27 cellular contexts compared by ENCODE assay signal in the genomic region with DNA sequence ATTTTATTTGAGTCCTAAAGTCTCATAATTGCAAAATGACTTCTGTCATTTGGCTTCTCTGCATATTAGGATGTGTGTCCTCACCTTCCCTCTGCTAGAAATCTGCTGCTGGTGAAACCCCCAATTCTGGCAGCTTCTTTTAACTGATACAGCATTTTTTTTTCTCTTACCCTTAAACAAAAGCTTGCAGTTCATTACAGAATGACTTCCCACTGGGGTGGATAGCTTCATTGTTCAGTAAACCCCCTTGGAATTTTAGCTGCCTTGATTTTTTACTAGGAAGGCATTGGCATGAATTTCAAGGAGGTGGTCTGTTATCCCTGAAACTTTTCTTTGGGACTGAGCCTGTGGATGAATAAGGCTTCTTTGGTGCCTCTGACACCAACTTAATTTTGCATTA.
"Had no signal": no experiment of that assay in that cellular context is flagged by ENCODE, and none has a peak within 500 bp of the region (broad histone marks: within the 10 kb centered on the region; RNA-seq: fewer than 3 reads in every experiment).

No MANE protein-coding gene starts in this region.

- H3K9me3 ChIP-seq: adrenal gland, breast epithelium, colonic mucosa, esophagus muscularis mucosa, gastrocnemius medialis, left lung, neutrophil, pancreas, psoas muscle, right atrium auricular region, tibial artery had no signal

- H3K27ac Mint-ChIP-seq: activated naive CD8-positive, alpha-beta T cell; activated T-helper 17 cell treated with anti-CD3 and anti-CD28 coated beads, Interleukin-2, amount 50 U/mL, for 72 hours; immature natural killer cell; mesothelial cell of epicardium; stimulated activated naive CD8-positive, alpha-beta T cell treated with anti-CD3 and anti-CD28 coated beads, Interleukin-15, Interleukin-2, amounts not matched to agents 100 ng/mL and 50 ng/mL, for 24 hours had no signal

- DNase-seq: activated CD4-positive, alpha-beta T cell treated with anti-CD3 and anti-CD28 coated beads for 1 hour; activated CD4-positive, alpha-beta T cell treated with anti-CD3 and anti-CD28 coated beads, Interleukin-2, amount 50 U/mL, for 1 hour; activated naive CD4-positive, alpha-beta T cell; activated T-cell treated with anti-CD3 and anti-CD28 coated beads, Interleukin-2, amount 50 U/mL, for 1 hour; adrenal gland; colonic mucosa; dorsolateral prefrontal cortex; gastrocnemius medialis; immature natural killer cell; kidney glomerular epithelial cell; left lung; naive thymus-derived CD8-positive, alpha-beta T cell; pancreas; psoas muscle; stimulated activated CD4-positive, alpha-beta T cell treated with anti-CD3 and anti-CD28 coated beads, Interleukin-1b, Interleukin-23, amount 100 ng/mL, for 48 hours; substantia nigra; T-cell; tibial artery; WERI-Rb-1 had no signal

- H3K27me3 ChIP-seq: adrenal gland, breast epithelium, colonic mucosa, dorsolateral prefrontal cortex, esophagus muscularis mucosa, gastrocnemius medialis, left lung, neutrophil, pancreas, right atrium auricular region, tibial artery had no signal

- H3K4me3 Mint-ChIP-seq: activated naive CD8-positive, alpha-beta T cell; activated T-helper 17 cell treated with anti-CD3 and anti-CD28 coated beads, Interleukin-2, amount 50 U/mL, for 72 hours; immature natural killer cell; mesothelial cell of epicardium; naive thymus-derived CD8-positive, alpha-beta T cell; stimulated activated naive CD8-positive, alpha-beta T cell treated with anti-CD3 and anti-CD28 coated beads, Interleukin-15, Interleukin-2, amounts not matched to agents 100 ng/mL and 50 ng/mL, for 24 hours; T-cell had no signal

- H3K36me3 ChIP-seq: adrenal gland, breast epithelium, colonic mucosa, gastrocnemius medialis, neutrophil, WERI-Rb-1 had no signal

- H3K9me3 Mint-ChIP-seq: activated T-helper 17 cell treated with anti-CD3 and anti-CD28 coated beads, Interleukin-2, amount 50 U/mL, for 72 hours; immature natural killer cell; naive thymus-derived CD8-positive, alpha-beta T cell; stimulated activated naive CD8-positive, alpha-beta T cell treated with anti-CD3 and anti-CD28 coated beads, Interleukin-15, Interleukin-2, amounts not matched to agents 100 ng/mL and 50 ng/mL, for 24 hours; T-cell had no signal

- ATAC-seq: activated T-helper 17 cell treated with anti-CD3 and anti-CD28 coated beads, Interleukin-2, amount 50 U/mL, for 72 hours; gastrocnemius medialis; left lung; naive thymus-derived CD8-positive, alpha-beta T cell; pancreas; psoas muscle; T-cell had no signal

- H3K4me1 ChIP-seq: adrenal gland, breast epithelium, colonic mucosa, gastrocnemius medialis, left lung, pancreas, psoas muscle had no signal

- H3K27ac ChIP-seq: adrenal gland, breast epithelium, colonic mucosa, esophagus muscularis mucosa, gastrocnemius medialis, left lung, neutrophil, pancreas, psoas muscle, right atrium auricular region, tibial artery, WERI-Rb-1 had no signal

- H3K27me3 Mint-ChIP-seq: activated naive CD8-positive, alpha-beta T cell; activated T-helper 17 cell treated with anti-CD3 and anti-CD28 coated beads, Interleukin-2, amount 50 U/mL, for 72 hours; naive thymus-derived CD8-positive, alpha-beta T cell; stimulated activated naive CD8-positive, alpha-beta T cell treated with anti-CD3 and anti-CD28 coated beads, Interleukin-15, Interleukin-2, amounts not matched to agents 100 ng/mL and 50 ng/mL, for 24 hours; T-cell had no signal

- H3K4me1 Mint-ChIP-seq: activated T-helper 17 cell treated with anti-CD3 and anti-CD28 coated beads, Interleukin-2, amount 50 U/mL, for 72 hours; mesothelial cell of epicardium had no signal

- H3K4me3 ChIP-seq: adrenal gland, breast epithelium, colonic mucosa, dorsolateral prefrontal cortex, esophagus muscularis mucosa, gastrocnemius medialis, left lung, pancreas, psoas muscle, right atrium auricular region, tibial artery had no signal
